In the genomic region with DNA sequence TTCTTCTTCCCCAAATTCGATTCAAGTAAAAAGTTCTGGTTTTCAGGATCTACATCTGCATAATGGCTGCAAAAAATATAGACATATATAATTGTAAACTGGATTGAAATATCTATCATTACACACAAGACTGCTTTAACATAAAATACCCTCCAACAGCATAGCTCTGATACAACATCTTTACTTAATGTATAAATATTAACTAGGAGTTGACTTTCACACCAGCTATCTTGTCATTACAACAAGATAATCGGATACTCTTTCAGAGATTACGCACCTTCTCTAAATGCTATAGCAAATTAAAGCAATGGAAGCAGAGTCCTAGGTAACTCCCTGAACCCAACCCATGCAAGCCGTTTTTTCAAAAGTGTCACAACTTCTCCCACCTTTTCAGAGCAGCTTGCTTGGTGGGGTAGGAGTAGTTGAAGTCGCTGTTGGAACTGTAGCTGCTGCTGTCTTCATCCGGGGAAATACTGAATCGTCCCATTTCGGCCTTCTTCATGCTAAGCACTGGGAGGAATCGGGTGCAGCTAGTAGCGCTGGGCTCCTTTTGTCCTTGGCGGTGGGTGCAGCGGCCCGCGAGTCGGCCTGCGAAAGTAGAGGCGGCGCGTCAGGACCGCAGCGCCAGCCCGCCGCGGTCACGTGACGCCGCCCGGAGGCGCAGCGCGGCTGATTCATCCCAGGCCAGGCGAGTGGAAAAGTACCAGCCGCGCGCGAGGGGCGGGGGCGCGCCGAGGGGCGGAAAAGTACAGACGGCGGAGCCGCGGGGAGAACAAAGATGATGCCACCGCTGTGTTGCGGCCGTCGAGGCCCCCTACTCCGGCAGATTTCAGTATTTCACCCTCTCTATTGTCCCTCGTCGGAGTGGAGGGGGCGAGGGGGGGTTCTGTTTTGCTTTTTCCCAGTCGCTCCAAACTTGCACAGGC, we compare ENCODE assay signal across 1 cellular context.
A peak's percentile ranks its signal among the peaks of the same experiment; 100 is the strongest.
TF ChIP-seq lines count a peak whose summit lies in the region.

No MANE protein-coding gene starts in this region.

TF ChIP-seq in A549, 52 proteins besides CTCF, POLR2A, EP300 and RAD21 (continued from another document):
- TF ChIP-seq PBX3 (IDR thresholded peaks at IDR 0.05) (peak; percentile 76), MAFK (IDR thresholded peaks at IDR 0.05; ENCODE audit: partially characterized antibody) (no peak), SREBF2 (IDR thresholded peaks at IDR 0.05) (no peak), HOXB5 (CRISPR knock-in tag; IDR thresholded peaks at IDR 0.05) (no peak), HMGXB4 (CRISPR knock-in tag; IDR thresholded peaks at IDR 0.05; ENCODE audit: borderline replicate concordance) (0 out of 2 replicates have a peak, but pooled peaks have one; percentile 63), CBX2 (IDR thresholded peaks at IDR 0.05; ENCODE audit: borderline replicate concordance, low read depth) (no peak), CBX8 (IDR thresholded peaks at IDR 0.05) (no peak), NFE2L2 (conservative IDR thresholded peaks at IDR 0.05; ENCODE audit: low read length) (no peak), ZNF302 (CRISPR knock-in tag; IDR thresholded peaks at IDR 0.05) (no peak), USF2 (IDR thresholded peaks at IDR 0.05) (peak; percentile 96), NR3C1 (IDR thresholded peaks at IDR 0.05) (no peak), MAX (IDR thresholded peaks at IDR 0.05) (peak; percentile 79), FOSL2 (IDR thresholded peaks at IDR 0.05) (peak; percentile 49; the same call in 1 of the 2 replicates), FOSL2 (CRISPR knock-in tag; IDR thresholded peaks at IDR 0.05) (peak; percentile 94)
- TF ChIP-seq, protein P1, sequence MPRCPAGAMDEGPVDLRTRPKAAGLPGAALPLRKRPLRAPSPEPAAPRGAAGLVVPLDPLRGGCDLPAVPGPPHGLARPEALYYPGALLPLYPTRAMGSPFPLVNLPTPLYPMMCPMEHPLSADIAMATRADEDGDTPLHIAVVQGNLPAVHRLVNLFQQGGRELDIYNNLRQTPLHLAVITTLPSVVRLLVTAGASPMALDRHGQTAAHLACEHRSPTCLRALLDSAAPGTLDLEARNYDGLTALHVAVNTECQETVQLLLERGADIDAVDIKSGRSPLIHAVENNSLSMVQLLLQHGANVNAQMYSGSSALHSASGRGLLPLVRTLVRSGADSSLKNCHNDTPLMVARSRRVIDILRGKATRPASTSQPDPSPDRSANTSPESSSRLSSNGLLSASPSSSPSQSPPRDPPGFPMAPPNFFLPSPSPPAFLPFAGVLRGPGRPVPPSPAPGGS (IDR thresholded peaks at IDR 0.05): peak; percentile 61; the same call in 1 of the 3 replicates
- TF ChIP-seq, protein P2, sequence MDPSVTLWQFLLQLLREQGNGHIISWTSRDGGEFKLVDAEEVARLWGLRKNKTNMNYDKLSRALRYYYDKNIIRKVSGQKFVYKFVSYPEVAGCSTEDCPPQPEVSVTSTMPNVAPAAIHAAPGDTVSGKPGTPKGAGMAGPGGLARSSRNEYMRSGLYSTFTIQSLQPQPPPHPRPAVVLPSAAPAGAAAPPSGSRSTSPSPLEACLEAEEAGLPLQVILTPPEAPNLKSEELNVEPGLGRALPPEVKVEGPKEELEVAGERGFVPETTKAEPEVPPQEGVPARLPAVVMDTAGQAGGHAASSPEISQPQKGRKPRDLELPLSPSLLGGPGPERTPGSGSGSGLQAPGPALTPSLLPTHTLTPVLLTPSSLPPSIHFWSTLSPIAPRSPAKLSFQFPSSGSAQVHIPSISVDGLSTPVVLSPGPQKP (IDR thresholded peaks at IDR 0.05; ENCODE audit: low read depth, low read length): no peak
